7 cellular contexts compared by ENCODE assay signal in the genomic region with DNA sequence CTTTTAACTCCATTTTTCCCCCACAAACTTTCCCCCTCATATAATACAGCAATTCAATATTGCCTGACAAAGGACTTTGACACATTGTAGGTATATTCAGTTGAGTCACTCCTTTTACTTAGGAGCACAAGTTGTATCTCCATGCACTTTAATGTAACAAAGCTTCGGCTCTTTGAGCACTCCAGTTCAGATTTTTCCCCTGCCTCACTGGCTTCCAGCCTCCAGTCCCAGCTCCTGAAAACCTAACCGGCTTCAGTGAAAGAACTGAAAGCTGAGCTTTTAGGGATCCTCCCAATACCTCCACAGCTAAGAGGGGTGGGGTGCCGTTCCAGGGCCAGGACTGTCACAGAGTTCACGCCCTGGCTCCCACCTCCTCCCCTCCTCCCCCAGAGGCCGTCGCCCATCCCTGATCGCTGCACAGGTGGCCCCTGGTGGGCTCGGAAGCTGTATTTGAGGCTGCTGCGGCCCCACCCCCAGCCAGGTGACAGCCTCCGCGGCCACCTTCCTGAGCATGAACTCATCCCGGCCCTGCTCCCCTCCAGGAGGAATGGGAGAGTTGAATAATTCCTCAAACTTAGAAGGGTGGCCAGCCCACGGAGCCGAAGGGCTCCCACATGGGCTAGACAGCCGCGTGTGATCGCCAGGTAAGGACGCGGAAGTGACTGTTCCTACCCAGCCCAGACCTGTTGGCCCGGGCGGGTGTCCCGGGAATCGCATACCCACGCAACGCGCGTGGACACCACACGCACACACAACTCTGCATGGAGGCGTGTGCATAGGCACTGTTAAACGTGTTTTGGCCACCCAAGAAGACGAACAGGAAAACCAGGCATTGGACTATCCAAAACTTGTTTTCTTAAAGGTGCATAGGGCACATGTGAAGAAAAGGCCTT. TPM values are rescaled to one million over a fixed set of nuclear protein-coding genes. Genes with fewer than 3 reads are reported as not detected.
DNase-seq lines count a peak whose midpoint lies in the region; ATAC-seq and TF ChIP-seq lines count a peak whose summit lies in the region.

No MANE protein-coding gene starts in this region.

- H3K4me3 Mint-ChIP-seq in GM23338, result peak overlapping the region; percentile 76
- H3K4me3 Mint-ChIP-seq in WTC11, result peak overlapping the region; percentile 76

- H3K9me3 Mint-ChIP-seq in GM23338, result no peaks in the 10 kb centered on the region
- no peaks in the 10 kb centered on the region for H3K9me3 Mint-ChIP-seq in WTC11

- no peaks in the 10 kb centered on the region for H3K9me2 ChIP-seq in GM23338 (ENCODE audit: insufficient read depth)

- H3K4me1 ChIP-seq in GM23338 (ENCODE audit: insufficient read depth) (peaks cover 22% of the 10 kb centered on the region; the same call in 1 of the 2 replicates), sigmoid colon (peaks cover 0 to 24% (median 21%) of the 10 kb centered on the region in 4 donors)

- H3K27ac ChIP-seq in GM23338 (ENCODE audit: low read depth) (no peak overlapping the region), sigmoid colon (peak overlapping the region in 1 of 4 donors; percentile 11)

- ATAC-seq in GM23338 (peak; percentile 16), WTC11 (no peak), sciatic nerve (peak; percentile 40)

- CTCF ChIA-PET in WTC11 (lab: Charles Lee), result interaction anchor here (1.0 to 1.4 kb wide), 2 partner anchors 11 to 149 kb away, joined by 4 to 11 read pairs; no protein-coding TSS in a partner anchor

- no peaks in the 10 kb centered on the region for H3K9me3 ChIP-seq in sigmoid colon

- H3K27ac Mint-ChIP-seq in GM23338 (no peak overlapping the region), WTC11 (no peak overlapping the region)

- DNase-seq in GM23338 (ENCODE audit: low spot score) (peak; percentile 44), WTC11 (ENCODE audit: low spot score) (peak; percentile 29), iPS-NIHi11 (ENCODE audit: low spot score) (peak; percentile 38), sciatic nerve (ENCODE audit: low spot score) (no peak), GOT3 (lab: John Stamatoyannopoulos, UW) (no peak), NK-92 (lab: John Stamatoyannopoulos, UW; ENCODE audit: unreplicated experiment) (no peak), sigmoid colon (no peak)

- no peaks in the 10 kb centered on the region for H3K79me2 ChIP-seq in GM23338 (replicated peaks; ENCODE audit: insufficient read depth)

- H3K27me3 Mint-ChIP-seq in GM23338 (ENCODE audit: insufficient read depth, low read depth, poor library complexity) (peaks cover 43% of the 10 kb centered on the region), WTC11 (ENCODE audit: low read depth) (peaks cover 68% of the 10 kb centered on the region)

- 2 to 10% methylated on average over 31 of the region's 31 CpGs for WGBS in sigmoid colon, 2 donors

- H3K36me3 ChIP-seq in GM23338 (ENCODE audit: insufficient read depth) (no peaks in the 10 kb centered on the region), sigmoid colon (no peaks in the 10 kb centered on the region)

- no peak for TF ChIP-seq EP300 in sigmoid colon (IDR thresholded peaks at IDR 0.05)

- TF ChIP-seq CTCF in GM23338 (conservative IDR thresholded peaks at IDR 0.05; ENCODE audit: low read depth in 2 of 2) (no peak), WTC11 (IDR thresholded peaks at IDR 0.05) (no peak), sigmoid colon (IDR thresholded peaks at IDR 0.05) (no peak)

- 0 out of 2 replicates have a peak, but pooled peaks cover 4% of the 10 kb centered on the region for H3F3A ChIP-seq in GM23338 (replicated peaks; ENCODE audit: low read depth)

- H3K27me3 ChIP-seq in GM23338 (ENCODE audit: insufficient read depth), result peaks cover 73% of the 10 kb centered on the region
- peaks cover 19 to 66% (median 48%) of the 10 kb centered on the region in 3 donors for H3K27me3 ChIP-seq in sigmoid colon

- peak overlapping the region; percentile 95 for H3K4me2 ChIP-seq in GM23338

- H3K36me3 Mint-ChIP-seq in GM23338 (ENCODE audit: low read depth) (no peaks in the 10 kb centered on the region), WTC11 (no peaks in the 10 kb centered on the region)

- peaks cover 5% of the 10 kb centered on the region; the same call in 1 of the 2 replicates for H4K20me1 ChIP-seq in GM23338 (replicated peaks; ENCODE audit: insufficient read depth)

- H3K4me3 ChIP-seq in GM23338 (peak overlapping the region; percentile 79), sigmoid colon (peak overlapping the region in 1 of 4 donors; percentile 49)

- H2AFZ ChIP-seq in GM23338, result peak overlapping the region; percentile 59

- no peak for TF ChIP-seq POLR2A in sigmoid colon (IDR thresholded peaks at IDR 0.05)

- POLR2A ChIA-PET in WTC11 (lab: Charles Lee), result interaction anchor here (1.0 kb wide), 1 partner anchor 9 kb away, joined by 3 read pairs; no protein-coding TSS in a partner anchor

- intact Hi-C loops in sciatic nerve (cut with DNase I), result no loop called here
- intact Hi-C loops in sigmoid colon (cut with DNase I), result no loop called here

- H3K4me1 Mint-ChIP-seq in GM23338 (peaks cover 15% of the 10 kb centered on the region), WTC11 (peaks cover 24% of the 10 kb centered on the region)

TF ChIP-seq in GM23338, 12 proteins besides CTCF, POLR2A, EP300 and RAD21 (continues in another document):
- TF ChIP-seq STAT1 (IDR thresholded peaks at IDR 0.05; ENCODE audit: unreplicated experiment), result no peak
- TF ChIP-seq ZNF331 (CRISPR knock-in tag; IDR thresholded peaks at IDR 0.05; ENCODE audit: low read depth), result no peak
- TF ChIP-seq EZH2 (IDR thresholded peaks at IDR 0.05; ENCODE audit: low read depth, unreplicated experiment), result no peak
- TF ChIP-seq ZNF114 (CRISPR knock-in tag; IDR thresholded peaks at IDR 0.05), result no peak
- TF ChIP-seq, protein P1, sequence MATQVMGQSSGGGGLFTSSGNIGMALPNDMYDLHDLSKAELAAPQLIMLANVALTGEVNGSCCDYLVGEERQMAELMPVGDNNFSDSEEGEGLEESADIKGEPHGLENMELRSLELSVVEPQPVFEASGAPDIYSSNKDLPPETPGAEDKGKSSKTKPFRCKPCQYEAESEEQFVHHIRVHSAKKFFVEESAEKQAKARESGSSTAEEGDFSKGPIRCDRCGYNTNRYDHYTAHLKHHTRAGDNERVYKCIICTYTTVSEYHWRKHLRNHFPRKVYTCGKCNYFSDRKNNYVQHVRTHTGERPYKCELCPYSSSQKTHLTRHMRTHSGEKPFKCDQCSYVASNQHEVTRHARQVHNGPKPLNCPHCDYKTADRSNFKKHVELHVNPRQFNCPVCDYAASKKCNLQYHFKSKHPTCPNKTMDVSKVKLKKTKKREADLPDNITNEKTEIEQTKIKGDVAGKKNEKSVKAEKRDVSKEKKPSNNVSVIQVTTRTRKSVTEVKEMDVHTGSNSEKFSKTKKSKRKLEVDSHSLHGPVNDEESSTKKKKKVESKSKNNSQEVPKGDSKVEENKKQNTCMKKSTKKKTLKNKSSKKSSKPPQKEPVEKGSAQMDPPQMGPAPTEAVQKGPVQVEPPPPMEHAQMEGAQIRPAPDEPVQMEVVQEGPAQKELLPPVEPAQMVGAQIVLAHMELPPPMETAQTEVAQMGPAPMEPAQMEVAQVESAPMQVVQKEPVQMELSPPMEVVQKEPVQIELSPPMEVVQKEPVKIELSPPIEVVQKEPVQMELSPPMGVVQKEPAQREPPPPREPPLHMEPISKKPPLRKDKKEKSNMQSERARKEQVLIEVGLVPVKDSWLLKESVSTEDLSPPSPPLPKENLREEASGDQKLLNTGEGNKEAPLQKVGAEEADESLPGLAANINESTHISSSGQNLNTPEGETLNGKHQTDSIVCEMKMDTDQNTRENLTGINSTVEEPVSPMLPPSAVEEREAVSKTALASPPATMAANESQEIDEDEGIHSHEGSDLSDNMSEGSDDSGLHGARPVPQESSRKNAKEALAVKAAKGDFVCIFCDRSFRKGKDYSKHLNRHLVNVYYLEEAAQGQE (IDR thresholded peaks at IDR 0.05; ENCODE audit: unreplicated experiment), result no peak
- no peak for TF ChIP-seq CREB1 (CRISPR knock-in tag; IDR thresholded peaks at IDR 0.05; ENCODE audit: low read depth)

TF ChIP-seq in WTC11, 78 proteins besides CTCF, POLR2A, EP300 and RAD21 (continues in another document):
- TF ChIP-seq OVOL2 (CRISPR knock-in tag; IDR thresholded peaks at IDR 0.05; ENCODE audit: borderline replicate concordance) (no peak), ELF4 (CRISPR knock-in tag; IDR thresholded peaks at IDR 0.05; ENCODE audit: low read depth) (no peak), ZNF396 (CRISPR knock-in tag; IDR thresholded peaks at IDR 0.05; ENCODE audit: borderline replicate concordance) (no peak), TP53 (CRISPR knock-in tag; IDR thresholded peaks at IDR 0.05) (0 out of 2 replicates have a peak, but pooled peaks have one; percentile 34)
- TF ChIP-seq, protein P2, sequence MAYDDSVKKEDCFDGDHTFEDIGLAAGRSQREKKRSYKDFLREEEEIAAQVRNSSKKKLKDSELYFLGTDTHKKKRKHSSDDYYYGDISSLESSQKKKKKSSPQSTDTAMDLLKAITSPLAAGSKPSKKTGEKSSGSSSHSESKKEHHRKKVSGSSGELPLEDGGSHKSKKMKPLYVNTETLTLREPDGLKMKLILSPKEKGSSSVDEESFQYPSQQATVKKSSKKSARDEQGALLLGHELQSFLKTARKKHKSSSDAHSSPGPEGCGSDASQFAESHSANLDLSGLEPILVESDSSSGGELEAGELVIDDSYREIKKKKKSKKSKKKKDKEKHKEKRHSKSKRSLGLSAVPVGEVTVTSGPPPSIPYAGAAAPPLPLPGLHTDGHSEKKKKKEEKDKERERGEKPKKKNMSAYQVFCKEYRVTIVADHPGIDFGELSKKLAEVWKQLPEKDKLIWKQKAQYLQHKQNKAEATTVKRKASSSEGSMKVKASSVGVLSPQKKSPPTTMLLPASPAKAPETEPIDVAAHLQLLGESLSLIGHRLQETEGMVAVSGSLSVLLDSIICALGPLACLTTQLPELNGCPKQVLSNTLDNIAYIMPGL (CRISPR knock-in tag; IDR thresholded peaks at IDR 0.05), result peak; percentile 50; the same call in 1 of the 2 replicates

RNA-seq across cellular contexts. Expression of a gene that starts 1.8 kb away (rescaled TPM):
- total RNA-seq in GM23338 (2014; rRNA removed; shearing (Covaris generic)), result 6.8 and 19.1 TPM in 2 replicates
- polyA plus RNA-seq in GM23338 (2016; fragmentation: Nextera tagmentation; extraction: Ambion mirVana), result 3.2 and 3.5 TPM in 2 replicates
- total RNA-seq in WTC11 (2021), result 7.0 to 8.7 TPM (median 7.4 TPM) in 3 replicates
- total RNA-seq in sciatic nerve, result 9.9 TPM
- 1 to 10 TPM in 1 of 4 donors, under 1 TPM in 3; 0.14 to 3.0 (median 0.59) TPM for total RNA-seq in sigmoid colon
- polyA plus RNA-seq in sigmoid colon, result 10 to 100 TPM; 52.6 to 80.7 (median 60.7) TPM

Comparison
In these comparisons a context has a peak if more than half of its experiments do, and no peak if none do; other contexts are left out.
1. DNase-seq: peak in GM23338 (single experiment), WTC11 (single experiment) and iPS-NIHi11 (single experiment); none in sciatic nerve (single experiment), GOT3 (single experiment), NK-92 (single experiment) and sigmoid colon (single experiment).